ENCODE assay signal across 9 cellular contexts in the genomic region with DNA sequence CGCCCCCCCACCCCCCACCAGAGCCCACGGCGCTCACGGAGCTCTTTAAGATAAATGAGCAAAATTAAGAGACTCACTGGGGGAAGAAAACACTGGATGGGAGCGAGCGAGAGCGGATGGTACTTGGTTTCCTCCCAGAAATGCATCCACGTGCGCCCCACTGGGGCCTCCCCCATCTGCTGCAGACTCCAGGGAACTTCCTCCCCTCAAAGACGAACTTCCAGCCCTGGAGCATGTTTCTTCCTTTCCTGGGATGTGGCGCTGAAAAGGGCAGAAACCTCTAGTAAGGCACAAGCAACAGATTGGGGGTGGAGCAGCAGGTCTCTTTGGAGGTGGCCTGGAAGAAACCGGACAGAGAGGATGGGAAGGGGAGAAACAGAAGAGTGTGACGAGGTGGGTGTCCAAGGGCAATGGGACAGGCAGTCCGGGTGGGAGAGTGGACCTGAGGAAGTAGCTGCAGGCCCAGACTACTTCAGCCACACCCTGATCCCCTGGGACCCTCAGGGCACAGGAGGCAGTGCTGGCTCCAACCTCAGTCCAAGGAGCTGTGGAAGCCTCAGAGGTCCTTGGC. TPM values are rescaled to one million over a fixed set of nuclear protein-coding genes. Genes with fewer than 3 reads are reported as not detected.
DNase-seq lines count a peak whose midpoint lies in the region; ATAC-seq and TF ChIP-seq lines count a peak whose summit lies in the region.
"Not testable (repeated sequence)": the region's sequence is repeated elsewhere in the genome, so short reads cannot be mapped to it uniquely, and the experiment has no call there.
"Had no signal": no experiment of that assay in that cellular context is flagged by ENCODE, and none has a peak within 500 bp of the region (broad histone marks: within the 10 kb centered on the region; RNA-seq: fewer than 3 reads in every experiment).

No MANE protein-coding gene starts in this region.

- not testable (repeated sequence) for TF ChIP-seq POLR2A in adrenal gland (IDR thresholded peaks at IDR 0.05); esophagus muscularis mucosa (IDR thresholded peaks at IDR 0.05; ENCODE audit: low read depth)

- H3K36me3 ChIP-seq in Caco-2 (ENCODE audit: control insufficient read depth, insufficient read depth, low read length); SU-DHL-6 (ENCODE audit: low read length); adrenal gland (replicated peaks in 1 of 2); esophagus muscularis mucosa; neural progenitor cell; thoracic aorta: not testable (repeated sequence)

- H4K20me1 ChIP-seq in SU-DHL-6 (ENCODE audit: low read depth, low read length); neural progenitor cell (ENCODE audit: low read depth): not testable (repeated sequence)

- TSS peak; percentile 55 for BruUV-seq in Caco-2 (replicated peaks; lab: Mats Ljungman, UMichigan)

- H3K4me1 ChIP-seq in Caco-2 (peaks cover 21% of the 10 kb centered on the region), adrenal gland (replicated peaks in 1 of 2) (peaks cover 16% of the 10 kb centered on the region in 2 donors), esophagus muscularis mucosa (peaks cover 0 to 34% (median 28%) of the 10 kb centered on the region in 4 donors), thoracic aorta (ENCODE audit: control insufficient read depth in 1 of 2, low read depth in 2 of 2) (peaks cover 0 to 13% of the 10 kb centered on the region in 2 donors)
- H3K4me1 ChIP-seq in neural progenitor cell, result not testable (repeated sequence)

- ATAC-seq in thoracic aorta (ENCODE audit: insufficient number of reproducible peaks, low FRiP score, low read depth), result not testable (repeated sequence)

- not testable (repeated sequence) for H3K27ac ChIP-seq in SU-DHL-6 (ENCODE audit: low read depth, low read length); neural progenitor cell; thoracic aorta
- H3K27ac ChIP-seq in adrenal gland (peak overlapping the region; percentile 42 to 91 (median 76)), esophagus muscularis mucosa (replicated peaks in 1 of 4) (peak overlapping the region; percentile 70 to 81 (median 76))

- H3K4me1 Mint-ChIP-seq in Caco-2 (ENCODE audit: low read depth, unreplicated experiment) (peaks cover 45% of the 10 kb centered on the region), immature natural killer cell (peaks cover 4 to 17% of the 10 kb centered on the region in 2 donors), neural progenitor cell (peaks cover 26% of the 10 kb centered on the region)

- H3K27me3 Mint-ChIP-seq in Caco-2 (ENCODE audit: insufficient read depth, unreplicated experiment); neural progenitor cell (ENCODE audit: insufficient read depth, low read depth): not testable (repeated sequence)
- H3K27me3 Mint-ChIP-seq in immature natural killer cell (ENCODE audit: low read depth in 3 of 3), result peaks cover 0 to 18% (median 7%) of the 10 kb centered on the region in 3 donors

- H3K4me2 ChIP-seq in SU-DHL-6 (ENCODE audit: low read depth, low read length, poor library complexity, severe bottlenecking), result peak overlapping the region; percentile 58
- H3K4me2 ChIP-seq in neural progenitor cell, result peak overlapping the region; percentile 82

- not testable (repeated sequence) for H3F3A ChIP-seq in SU-DHL-6 (ENCODE audit: insufficient read depth); neural progenitor cell (ENCODE audit: low read depth)

- CTCF ChIA-PET in Caco-2 (lab: Charles Lee), result not testable (repeated sequence)

- 6 to 9% (median 7%) methylated on average over 14 of the region's 14 CpGs for WGBS in adrenal gland, 4 donors
- WGBS in esophagus muscularis mucosa, result 10% methylated on average over 14 of the region's 14 CpGs

- not testable (repeated sequence) for H3K27me3 ChIP-seq in Caco-2 (replicated peaks; ENCODE audit: control insufficient read depth, insufficient read depth, low read length); SU-DHL-6 (ENCODE audit: low read length); adrenal gland; esophagus muscularis mucosa; neural progenitor cell; thoracic aorta (replicated peaks; ENCODE audit: insufficient read depth)

- H3K27ac Mint-ChIP-seq in Caco-2 (ENCODE audit: unreplicated experiment) (peak overlapping the region; percentile 33), immature natural killer cell (peak overlapping the region in 1 of 6 donors; percentile 40), neural progenitor cell (peak overlapping the region; percentile 88)

- not testable (repeated sequence) for H3K9me2 ChIP-seq in SU-DHL-6 (replicated peaks; ENCODE audit: insufficient read depth, low read length)

- H2AFZ ChIP-seq in SU-DHL-6 (ENCODE audit: low read depth, low read length, severe bottlenecking) (peak overlapping the region; percentile 90), neural progenitor cell (replicated peaks) (peak overlapping the region; percentile 78)

- TF ChIP-seq CTCF in Caco-2 (IDR thresholded peaks at IDR 0.05; ENCODE audit: insufficient read depth in 1 of 2, low read depth in 1 of 2, low read length in 1 of 2, severe bottlenecking in 1 of 2, unreplicated experiment in 1 of 2); SU-DHL-6 (IDR thresholded peaks at IDR 0.05; ENCODE audit: insufficient read depth, low read length, poor library complexity, severe bottlenecking); adrenal gland (IDR thresholded peaks at IDR 0.05); esophagus muscularis mucosa (IDR thresholded peaks at IDR 0.05); neural progenitor cell (IDR thresholded peaks at IDR 0.05); thoracic aorta (IDR thresholded peaks at IDR 0.05): not testable (repeated sequence)

- H3K79me2 ChIP-seq in SU-DHL-6 (ENCODE audit: insufficient read depth, low read length); neural progenitor cell (ENCODE audit: low read depth): not testable (repeated sequence)

- not testable (repeated sequence) for H3K9me3 ChIP-seq in Caco-2; SU-DHL-6 (ENCODE audit: insufficient read depth, low read length); adrenal gland (replicated peaks in 1 of 3); esophagus muscularis mucosa; neural progenitor cell (ENCODE audit: low read depth); thoracic aorta

- not testable (repeated sequence) for H3K9me3 Mint-ChIP-seq in Caco-2 (ENCODE audit: unreplicated experiment); immature natural killer cell; neural progenitor cell

- intact Hi-C loops in Caco-2 (cut with micrococcal nuclease; ENCODE audit: unreplicated experiment) (loop anchor here (2.0 kb wide), 2 partner anchors 42 to 76 kb away; no protein-coding TSS in a partner anchor), esophagus muscularis mucosa (cut with DNase I) (loop anchor here (5.0 kb wide), 1 partner anchor 43 kb away; no protein-coding TSS in a partner anchor)
- intact Hi-C loops in adrenal gland (cut with DNase I), result not testable (repeated sequence)

- not testable (repeated sequence) for TF ChIP-seq EP300 in esophagus muscularis mucosa (IDR thresholded peaks at IDR 0.05)

- H3K9ac ChIP-seq in SU-DHL-6 (ENCODE audit: low read length), result peak overlapping the region; percentile 46
- not testable (repeated sequence) for H3K9ac ChIP-seq in neural progenitor cell

- H3K4me3 ChIP-seq in Caco-2 (ENCODE audit: low read depth, low read length) (peak overlapping the region; percentile 60), SU-DHL-6 (ENCODE audit: insufficient read depth, low read length, poor library complexity, severe bottlenecking) (peak overlapping the region; percentile 41), adrenal gland (peak overlapping the region in 2 of 4 donors; percentile 45 to 68), esophagus muscularis mucosa (peak overlapping the region; percentile 47 to 62 (median 54)), neural progenitor cell (peak overlapping the region; percentile 57), thoracic aorta (peak overlapping the region; percentile 73)
- H3K4me3 ChIP-seq in Jurkat, Clone E6-1 (ENCODE audit: low read length), result peak overlapping the region; percentile 40

- DNase-seq in Caco-2 (peak in 1 of 2 experiments; percentile 32), adrenal gland (peak in 3 of 7 donors; percentile 11 to 30 (median 23))
- DNase-seq in Jurkat, Clone E6-1 (ENCODE audit: low read depth, low spot score); esophagus muscularis mucosa (ENCODE audit: extremely low spot score); immature natural killer cell; neural progenitor cell (ENCODE audit: low spot score); thoracic aorta (ENCODE audit: low spot score): not testable (repeated sequence)

- H3K4me3 Mint-ChIP-seq in Caco-2 (ENCODE audit: unreplicated experiment) (peak overlapping the region; percentile 68), immature natural killer cell (peak overlapping the region in 3 of 5 donors; percentile 43 to 70 (median 58)), neural progenitor cell (peak overlapping the region; percentile 83)

- POLR2A ChIA-PET in Caco-2 (lab: Charles Lee), result not testable (repeated sequence)

- not testable (repeated sequence) for H3K36me3 Mint-ChIP-seq in Caco-2 (ENCODE audit: insufficient read depth, unreplicated experiment); immature natural killer cell; neural progenitor cell

RNA-seq across cellular contexts. Expression of a gene that starts 46.5 kb away (rescaled TPM):
- total RNA-seq in Caco-2 (2022) (7.5 and 7.7 TPM in 2 replicates), adrenal gland (10 to 100 TPM in 6 of 8 donors, 1 to 10 TPM in 2; 5.1 to 72.3 (median 14.5) TPM), esophagus muscularis mucosa (1 to 10 TPM in 2 of 4 donors, under 1 TPM in 2; 0.58 to 2.1 (median 1.1) TPM), neural progenitor cell (ENCODE audit: low replicate concordance) (1.4 and 2.9 TPM in 2 replicates), thoracic aorta (10 to 100 TPM in 1 of 2 donors, 1 to 10 TPM in 1; 2.4 to 10.3 TPM)
- not detected for polyA plus RNA-seq in Jurkat, Clone E6-1 (2012; ENCODE audit: insufficient read depth, insufficient read length)
- polyA plus RNA-seq in adrenal gland (10 to 100 TPM in 1 of 3 donors, 1 to 10 TPM in 2; 5.6 to 13.3 (median 6.7) TPM), immature natural killer cell (under 1 TPM in 2 of 3 donors, not detected in 1; 0.29 to 0.93 TPM)
- total RNA-seq: cerebellum had no signal
